In the genomic region with DNA sequence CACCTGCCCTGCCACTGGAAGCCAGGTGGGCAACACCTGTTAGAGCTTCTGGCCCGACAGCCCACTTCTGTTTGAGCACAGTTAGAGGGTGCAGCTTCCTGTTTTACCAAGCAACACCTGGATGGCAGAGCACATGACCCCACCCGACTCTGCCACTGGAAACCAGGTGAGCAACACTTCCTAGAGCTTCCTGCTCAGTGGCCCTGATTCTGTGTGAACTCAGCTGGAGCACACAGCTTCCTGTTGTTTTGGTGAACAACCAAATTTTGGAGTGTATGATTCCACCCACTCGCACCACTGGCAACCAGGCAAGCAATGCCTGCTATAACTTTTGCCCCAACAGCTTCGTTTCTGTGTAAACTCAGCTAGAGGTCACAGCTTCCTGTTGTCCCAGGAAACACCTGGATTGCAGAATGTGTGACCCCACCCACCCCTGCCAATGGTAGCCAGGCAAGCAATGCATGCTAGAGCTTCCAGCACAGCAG, we compare ENCODE assay signal across 16 cellular contexts.
DNase-seq lines count a peak whose midpoint lies in the region; ATAC-seq and TF ChIP-seq lines count a peak whose summit lies in the region.
"Had no signal": no experiment of that assay in that cellular context is flagged by ENCODE, and none has a peak within 500 bp of the region (broad histone marks: within the 10 kb centered on the region; RNA-seq: fewer than 3 reads in every experiment).

No MANE protein-coding gene starts in this region.

- H3K4me1 ChIP-seq in BLaER1 treated with 17β-estradiol and CSF1 and Interleukin-3, amounts not matched to agents 10 nM and 100 nM: peaks cover 8 to 40% (median 37%) of the 10 kb centered on the region in 10 experiments; a peak in 19 of 20 replicates
- H3K4me1 ChIP-seq in endodermal cell (ENCODE audit: control insufficient read depth, insufficient read depth, low read length) (no peaks in the 10 kb centered on the region), PC-3 (ENCODE audit: insufficient read depth, low read length) (no peaks in the 10 kb centered on the region)
- H3K4me1 ChIP-seq: left lung had no signal

- H2AFZ ChIP-seq in PC-3 (ENCODE audit: low read length): no peak overlapping the region

- peak overlapping the region in 6 of 11 experiments; percentile 52 to 74 (median 66); a peak in 12 of 22 replicates for H3K27ac ChIP-seq in BLaER1 treated with 17β-estradiol and CSF1 and Interleukin-3, amounts not matched to agents 10 nM and 100 nM
- H3K27ac ChIP-seq in endodermal cell (ENCODE audit: low read depth, low read length) (no peak overlapping the region), PC-3 (ENCODE audit: low read length) (no peak overlapping the region)
- H3K27ac ChIP-seq: left lung had no signal

- TF ChIP-seq CTCF in endodermal cell (conservative IDR thresholded peaks at IDR 0.05) (no peak), GM10248 (IDR thresholded peaks at IDR 0.05; ENCODE audit: control extremely low read depth, extremely low read depth, low read depth, missing control alignments) (no peak), MCF 10A (IDR thresholded peaks at IDR 0.05; ENCODE audit: unreplicated experiment) (no peak), PC-3 (conservative IDR thresholded peaks at IDR 0.05; ENCODE audit: low read depth, low read length) (no peak)

- H3F3A ChIP-seq in PC-3 (ENCODE audit: low read length, unreplicated experiment): no peaks in the 10 kb centered on the region

- peak overlapping the region in 3 of 11 experiments; percentile 6 to 50 (median 34); a peak in 4 of 22 replicates for H3K9ac ChIP-seq in BLaER1 treated with 17β-estradiol and CSF1 and Interleukin-3, amounts not matched to agents 10 nM and 100 nM
- H3K9ac ChIP-seq in endodermal cell (ENCODE audit: extremely low read depth, low read length, poor library complexity, severe bottlenecking) (no peak overlapping the region), PC-3 (ENCODE audit: low read length) (no peak overlapping the region)

- peaks cover 50% of the 10 kb centered on the region for H3K9me3 Mint-ChIP-seq in endodermal cell
- no peaks in the 10 kb centered on the region for H3K9me3 Mint-ChIP-seq in MCF 10A (ENCODE audit: unreplicated experiment)
- H3K9me3 Mint-ChIP-seq: natural killer cell treated with Interleukin-12 subunit alpha and Interleukin-12 subunit beta and Interleukin-15 and Interleukin-18, amount 100 ng/mL, for 72 hours had no signal

- H3K4me3 Mint-ChIP-seq in endodermal cell (no peak overlapping the region), MCF 10A (ENCODE audit: unreplicated experiment) (no peak overlapping the region)
- H3K4me3 Mint-ChIP-seq: dendritic cell treated with granulocyte-macrophage colony-stimulating factor and Interleukin-4, amounts not matched to agents 40 ng/mL and 50 ng/mL, for 4 days; natural killer cell treated with Interleukin-12 subunit alpha and Interleukin-12 subunit beta and Interleukin-15 and Interleukin-18, amount 100 ng/mL, for 72 hours had no signal

- 91 to 100% methylated on average over 1 to 4 of the region's 4 CpGs for WGBS in endodermal cell (ENCODE audit: insufficient coverage in 1 of 2, insufficient read length in 1 of 2), 2 experiments

- ATAC-seq in GM19324 (IDR thresholded peaks at IDR 0.05; ENCODE audit: low FRiP score, unreplicated experiment) (peak; percentile 55), HG03159 (IDR thresholded peaks at IDR 0.05; ENCODE audit: unreplicated experiment) (peak; percentile 58), PC-3 (no peak)
- ATAC-seq: left lung; natural killer cell treated with Interleukin-12 subunit alpha and Interleukin-12 subunit beta and Interleukin-15 and Interleukin-18, amount 100 ng/mL, for 72 hours; Panc1 had no signal

- peak; percentile 26 for DNase-seq in endodermal cell
- no peak for DNase-seq in GM10248 (ENCODE audit: extremely low spot score)
- DNase-seq in MCF 10A (ENCODE audit: unreplicated experiment): no peak
- no peak for DNase-seq in PC-3
- DNase-seq in AG08396 (ENCODE audit: low spot score): no peak
- DNase-seq: activated CD4-positive, alpha-beta T cell treated with anti-CD3 and anti-CD28 coated beads, Interleukin-2, amount 50 U/mL, for 1 hour; left lung; NCI-H510A; stimulated activated CD4-positive, alpha-beta T cell treated with anti-CD3 and anti-CD28 coated beads, Interleukin-15, amount 100 ng/mL, for 24 hours; T-helper 1 cell had no signal

- H3K27me3 ChIP-seq in BLaER1 treated with 17β-estradiol and CSF1 and Interleukin-3, amounts not matched to agents 10 nM and 100 nM: peaks cover 28 to 73% (median 68%) of the 10 kb centered on the region in 11 experiments
- H3K27me3 ChIP-seq in endodermal cell (ENCODE audit: control insufficient read depth, insufficient read depth, low read length, poor library complexity, severe bottlenecking) (no peaks in the 10 kb centered on the region), PC-3 (ENCODE audit: low read length) (no peaks in the 10 kb centered on the region)
- H3K27me3 ChIP-seq: left lung had no signal

- intact Hi-C loops in MCF 10A (cut with micrococcal nuclease) (no loop called here), PC-3 (cut with micrococcal nuclease) (no loop called here)

- no peaks in the 10 kb centered on the region for H3K9me2 ChIP-seq in PC-3 (replicated peaks; ENCODE audit: low read length)

- H3K27me3 Mint-ChIP-seq in endodermal cell (ENCODE audit: insufficient read depth) (no peaks in the 10 kb centered on the region), MCF 10A (ENCODE audit: insufficient read depth, unreplicated experiment) (no peaks in the 10 kb centered on the region)
- H3K27me3 Mint-ChIP-seq: dendritic cell treated with granulocyte-macrophage colony-stimulating factor and Interleukin-4, amounts not matched to agents 40 ng/mL and 50 ng/mL, for 4 days; natural killer cell treated with Interleukin-12 subunit alpha and Interleukin-12 subunit beta and Interleukin-15 and Interleukin-18, amount 100 ng/mL, for 72 hours had no signal

- H4K20me1 ChIP-seq in BLaER1 treated with 17β-estradiol and CSF1 and Interleukin-3, amounts not matched to agents 10 nM and 100 nM: no peaks in the 10 kb centered on the region
- H4K20me1 ChIP-seq in PC-3 (ENCODE audit: low read length): no peaks in the 10 kb centered on the region

- CTCF ChIA-PET in GM10248 (lab: Yijun Ruan, JAX) (interaction anchor here (1.0 kb wide), 1 partner anchor 160 kb away, joined by 3 read pairs; no protein-coding TSS in a partner anchor), MCF 10A (lab: Yijun Ruan, JAX) (interaction anchor here (0.5 kb wide), 1 partner anchor 350 kb away, joined by 3 read pairs; no protein-coding TSS in a partner anchor), PC-3 (lab: Charles Lee) (no interaction called here)

- no TSS peak for BruUV-seq in MCF 10A (replicated peaks; lab: Mats Ljungman, UMichigan)
- BruUV-seq in PC-3 (replicated peaks; lab: Mats Ljungman, UMichigan): no TSS peak

- H3K4me3 ChIP-seq in BLaER1 treated with 17β-estradiol and CSF1 and Interleukin-3, amounts not matched to agents 10 nM and 100 nM: no peak overlapping the region
- H3K4me3 ChIP-seq in endodermal cell (ENCODE audit: low read length) (no peak overlapping the region), PC-3 (ENCODE audit: low read length) (no peak overlapping the region)
- H3K4me3 ChIP-seq: left lung had no signal

- H3K4me1 Mint-ChIP-seq in endodermal cell: no peaks in the 10 kb centered on the region
- H3K4me1 Mint-ChIP-seq in MCF 10A (ENCODE audit: insufficient read depth, unreplicated experiment): no peaks in the 10 kb centered on the region

- peaks cover 12% of the 10 kb centered on the region for H3K36me3 Mint-ChIP-seq in endodermal cell (ENCODE audit: low read depth)
- no peaks in the 10 kb centered on the region for H3K36me3 Mint-ChIP-seq in MCF 10A (ENCODE audit: insufficient read depth, unreplicated experiment)
- H3K36me3 Mint-ChIP-seq: natural killer cell treated with Interleukin-12 subunit alpha and Interleukin-12 subunit beta and Interleukin-15 and Interleukin-18, amount 100 ng/mL, for 72 hours had no signal

- H3K4me2 ChIP-seq in BLaER1 treated with 17β-estradiol and CSF1 and Interleukin-3, amounts not matched to agents 10 nM and 100 nM: peak overlapping the region; percentile 8 to 74 (median 58); a peak in 18 of 22 replicates
- no peak overlapping the region for H3K4me2 ChIP-seq in PC-3 (ENCODE audit: low read length)

- H3K9me3 ChIP-seq in BLaER1 treated with 17β-estradiol and CSF1 and Interleukin-3, amounts not matched to agents 10 nM and 100 nM (replicated peaks in 1 of 11): peaks cover 4 to 26% (median 13%) of the 10 kb centered on the region in 11 experiments; a peak in 19 of 22 replicates
- H3K9me3 ChIP-seq in endodermal cell (ENCODE audit: control insufficient read depth, low read length) (no peaks in the 10 kb centered on the region), PC-3 (ENCODE audit: low read length) (no peaks in the 10 kb centered on the region)

- no peaks in the 10 kb centered on the region for H3K36me3 ChIP-seq in BLaER1 treated with 17β-estradiol and CSF1 and Interleukin-3, amounts not matched to agents 10 nM and 100 nM
- H3K36me3 ChIP-seq in endodermal cell (ENCODE audit: control insufficient read depth, insufficient read depth, low read length): no peaks in the 10 kb centered on the region
- no peaks in the 10 kb centered on the region for H3K36me3 ChIP-seq in PC-3 (ENCODE audit: low read depth, low read length)
- H3K36me3 ChIP-seq: left lung had no signal

- no peaks in the 10 kb centered on the region for H3K79me2 ChIP-seq in PC-3 (ENCODE audit: low read length)

- POLR2A ChIA-PET in GM10248 (lab: Yijun Ruan, JAX): no interaction called here
- POLR2A ChIA-PET in MCF 10A (lab: Yijun Ruan, JAX): no interaction called here
- POLR2A ChIA-PET in PC-3 (lab: Charles Lee; ENCODE audit: unreplicated experiment): no interaction called here

- H3K27ac Mint-ChIP-seq in endodermal cell: no peak overlapping the region
- H3K27ac Mint-ChIP-seq in MCF 10A (ENCODE audit: low read depth, unreplicated experiment): no peak overlapping the region
- H3K27ac Mint-ChIP-seq: dendritic cell treated with granulocyte-macrophage colony-stimulating factor and Interleukin-4, amounts not matched to agents 40 ng/mL and 50 ng/mL, for 4 days; natural killer cell treated with Interleukin-12 subunit alpha and Interleukin-12 subunit beta and Interleukin-15 and Interleukin-18, amount 100 ng/mL, for 72 hours had no signal

Comparison
In these comparisons a context has a peak if more than half of its experiments do, and no peak if none do; other contexts are left out.
1. H3K27ac ChIP-seq: peak in BLaER1 treated with 17β-estradiol and CSF1 and Interleukin-3, amounts not matched to agents 10 nM and 100 nM (6 of 11); none in endodermal cell (single experiment) and PC-3 (single experiment).